In the genomic region with DNA sequence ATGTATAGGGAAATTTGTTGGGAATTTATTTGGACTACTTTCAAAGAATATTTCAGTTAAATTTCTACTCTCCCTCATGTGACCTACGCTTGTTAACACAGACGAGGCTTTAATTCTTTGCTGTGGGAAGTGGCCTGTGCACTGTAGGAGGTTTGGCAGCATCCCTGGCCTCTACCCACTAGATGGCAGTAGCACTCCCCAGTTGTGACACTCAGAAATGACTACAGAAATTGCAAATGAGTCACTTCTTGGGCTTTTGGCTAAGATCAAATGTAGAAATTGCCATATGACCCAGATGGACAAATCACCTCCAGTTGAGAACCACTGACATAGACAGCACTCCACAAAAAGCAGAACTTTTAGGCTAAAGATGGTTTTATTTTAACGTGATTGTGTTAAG, we compare ENCODE assay signal across 8 cellular contexts. TPM values are rescaled to one million over a fixed set of nuclear protein-coding genes. Genes with fewer than 3 reads are reported as not detected.
A peak's percentile ranks its signal among the peaks of the same experiment; 100 is the strongest.
DNase-seq lines count a peak whose midpoint lies in the region; ATAC-seq lines count a peak whose summit lies in the region.

No MANE protein-coding gene starts in this region.

- peak; percentile 48 to 70 for DNase-seq in NCI-H2081 (lab: John Stamatoyannopoulos, UW)
- no peak for DNase-seq in NCI-H2081 treated with DMSO at 0.1 percent for 48 hours (lab: John Stamatoyannopoulos, UW)
- DNase-seq in NCI-H226, result peak; percentile 9
- DNase-seq in activated CD4-positive, alpha-beta T cell treated with anti-CD3 and anti-CD28 coated beads, Interleukin-2, amount 50 U/mL, for 4 hours, result peak; percentile 17 to 34
- peak; percentile 69 for DNase-seq in ecto neural progenitor cell (ENCODE audit: low spot score)
- peak; percentile 67 to 83 for DNase-seq in lung microvascular endothelial cell (ENCODE audit: low read depth in 2 of 2)
- peak; percentile 6 to 8 for DNase-seq in stimulated activated CD8-positive, alpha-beta memory T cell treated with anti-CD3 and anti-CD28 coated beads, Interleukin-4, amount 100 ng/mL, for 4 hours (ENCODE audit: low read depth in 2 of 2, low spot score in 1 of 2)

- ATAC-seq in HG02852 (IDR thresholded peaks at IDR 0.05; ENCODE audit: unreplicated experiment), result peak; percentile 86

RNA-seq across cellular contexts. Expression of a gene that starts 22.1 kb away (rescaled TPM):
- 86.1 and 93.8 TPM in 2 replicates for total RNA-seq in lung microvascular endothelial cell

RNA-seq across cellular contexts. Expression of a gene that starts 29.6 kb away (rescaled TPM):
- total RNA-seq in lung microvascular endothelial cell, result 81.9 and 208 TPM in 2 replicates
